Comparison of ENCODE assay signal across 30 cellular contexts in genomic region chr16:67948015-67948414, GRCh38. TPM values are rescaled to one million over a fixed set of nuclear protein-coding genes. Genes with fewer than 3 reads are reported as not detected.
A peak's percentile ranks its signal among the peaks of the same experiment; 100 is the strongest.
DNase-seq lines count a peak whose midpoint lies in the region; ATAC-seq lines count a peak whose summit lies in the region.
"Had no signal": no experiment of that assay in that cellular context is flagged by ENCODE, and none has a peak within 500 bp of the region (broad histone marks: within the 10 kb centered on the region; RNA-seq: fewer than 3 reads in every experiment).

No MANE protein-coding gene starts in this region.

- no peaks in the 10 kb centered on the region for H3K4me1 Mint-ChIP-seq in T-helper 1 cell treated with Interleukin-12 subunit alpha and Interleukin-12 subunit beta and Interleukin-4 antibody, amounts not matched to agents 30 μg/mL and 1 μg/mL, for 36 hours (ENCODE audit: low read depth)
- H3K4me1 Mint-ChIP-seq: nephron had no signal

- peak overlapping the region; percentile 8 for H3K27ac Mint-ChIP-seq in T-helper 1 cell treated with Interleukin-12 subunit alpha and Interleukin-12 subunit beta and Interleukin-4 antibody, amounts not matched to agents 30 μg/mL and 1 μg/mL, for 36 hours
- H3K27ac Mint-ChIP-seq: HFFc6, nephron had no signal

- H3K27me3 Mint-ChIP-seq in T-helper 1 cell treated with Interleukin-12 subunit alpha and Interleukin-12 subunit beta and Interleukin-4 antibody, amounts not matched to agents 30 μg/mL and 1 μg/mL, for 36 hours (ENCODE audit: low read depth), result no peaks in the 10 kb centered on the region

- H3K9me3 ChIP-seq in right cardiac atrium (ENCODE audit: control insufficient read depth, low read length), result no peaks in the 10 kb centered on the region
- H3K9me3 ChIP-seq in stomach smooth muscle (ENCODE audit: control insufficient read depth in 2 of 2, low read length in 2 of 2), result no peaks in the 10 kb centered on the region
- H3K9me3 ChIP-seq: adrenal gland, body of pancreas, gastroesophageal sphincter, thoracic aorta had no signal

- H3K4me3 ChIP-seq in right cardiac atrium (ENCODE audit: low read length), result no peak overlapping the region
- no peak overlapping the region for H3K4me3 ChIP-seq in stomach smooth muscle (ENCODE audit: low read length in 2 of 2)
- H3K4me3 ChIP-seq: adrenal gland, body of pancreas, dorsolateral prefrontal cortex, gastroesophageal sphincter, smooth muscle cell, thoracic aorta had no signal

- no peak overlapping the region for H3K27ac ChIP-seq in right cardiac atrium (ENCODE audit: low read length)
- H3K27ac ChIP-seq in stomach smooth muscle (ENCODE audit: low read length), result peak overlapping the region; percentile 18
- H3K27ac ChIP-seq: body of pancreas, thoracic aorta had no signal

- no peaks in the 10 kb centered on the region for H3K9me3 Mint-ChIP-seq in T-helper 1 cell treated with Interleukin-12 subunit alpha and Interleukin-12 subunit beta and Interleukin-4 antibody, amounts not matched to agents 30 μg/mL and 1 μg/mL, for 36 hours
- H3K9me3 Mint-ChIP-seq: HFFc6, nephron had no signal

- no peak overlapping the region for H3K9ac ChIP-seq in stomach smooth muscle (ENCODE audit: low read length in 2 of 2)

- DNase-seq in T-helper 1 cell, result no peak
- DNase-seq in right cardiac atrium, result peak in 2 of 3 donors; percentile 37 to 40
- no peak for DNase-seq in cardiac septum (ENCODE audit: low spot score)
- no peak for DNase-seq in HT-29 (ENCODE audit: low spot score)
- DNase-seq: activated CD4-positive, alpha-beta T cell treated with anti-CD3 and anti-CD28 coated beads for 1 hour; activated effector memory CD4-positive, alpha-beta T cell treated with anti-CD3 and anti-CD28 coated beads, Interleukin-2, amount 50 U/mL, for 16 hours; adrenal gland; cerebellar nuclear complex; dorsolateral prefrontal cortex; HFFc6; NCI-H1092 treated with DMSO at 0.1 percent for 48 hours; NCI-H1694 treated with DMSO at 0.1 percent for 48 hours; NCI-H446 treated with DMSO at 0.1 percent for 48 hours; NCI-H82; stimulated activated naive CD8-positive, alpha-beta T cell treated with anti-CD3 and anti-CD28 coated beads, Interleukin-15, Interleukin-2, amounts not matched to agents 100 U/mL and 50 U/mL, for 24 hours had no signal

- no peak overlapping the region for H3K4me3 Mint-ChIP-seq in T-helper 1 cell treated with Interleukin-12 subunit alpha and Interleukin-12 subunit beta and Interleukin-4 antibody, amounts not matched to agents 30 μg/mL and 1 μg/mL, for 36 hours
- H3K4me3 Mint-ChIP-seq: HFFc6, nephron had no signal

- H3K4me1 ChIP-seq in right cardiac atrium (ENCODE audit: control insufficient read depth, insufficient read depth, low read length) (peaks cover 4% of the 10 kb centered on the region), stomach smooth muscle (ENCODE audit: control insufficient read depth, insufficient read depth, low read length) (peaks cover 44% of the 10 kb centered on the region)
- H3K4me1 ChIP-seq: body of pancreas had no signal

- WGBS in right cardiac atrium, result 96% methylated on average over 15 of the region's 15 CpGs

- intact Hi-C loops in right cardiac atrium (cut with DNase I) (no loop called here), cardiac septum (cut with DNase I) (no loop called here)

- H3K27me3 ChIP-seq in right cardiac atrium (ENCODE audit: control insufficient read depth, insufficient read depth) (no peaks in the 10 kb centered on the region), stomach smooth muscle (ENCODE audit: control insufficient read depth in 1 of 2, insufficient read depth in 2 of 2, low read length in 2 of 2) (no peaks in the 10 kb centered on the region)
- H3K27me3 ChIP-seq: adrenal gland, body of pancreas, dorsolateral prefrontal cortex, gastroesophageal sphincter had no signal

- H3K36me3 Mint-ChIP-seq in T-helper 1 cell treated with Interleukin-12 subunit alpha and Interleukin-12 subunit beta and Interleukin-4 antibody, amounts not matched to agents 30 μg/mL and 1 μg/mL, for 36 hours (ENCODE audit: low read depth), result peaks cover 4% of the 10 kb centered on the region

- H3K36me3 ChIP-seq in stomach smooth muscle (ENCODE audit: control insufficient read depth in 2 of 2, insufficient read depth in 2 of 2, low read length in 2 of 2), result peaks cover 68 to 69% of the 10 kb centered on the region in 2 donors

- no peak for ATAC-seq in right cardiac atrium
- ATAC-seq in esophagus mucosa, result peak; percentile 76
- no peak for ATAC-seq in HG02884 (IDR thresholded peaks at IDR 0.05; ENCODE audit: unreplicated experiment)
- ATAC-seq: body of pancreas; gastroesophageal sphincter; stimulated activated naive CD8-positive, alpha-beta T cell treated with anti-CD3 and anti-CD28 coated beads, Interleukin-15, Interleukin-2, amounts not matched to agents 100 U/mL and 50 U/mL, for 24 hours had no signal

RNA-seq across cellular contexts. Expression of gene LCAT, which starts 4.1 kb away (rescaled TPM):
- total RNA-seq in right cardiac atrium (10 to 100 TPM; 15.0 to 27.0 (median 16.1) TPM), cardiac septum (29.8 TPM), esophagus mucosa (4.1 TPM)
- polyA plus RNA-seq in right cardiac atrium, result 17.4 TPM
- total RNA-seq in HT-29 (2014; rRNA removed; shearing (Covaris generic)), result 1.4 and 3.3 TPM in 2 replicates

RNA-seq across cellular contexts. Expression of gene PSMB10, which starts 11.4 kb away (rescaled TPM):
- total RNA-seq in right cardiac atrium, result 10 to 100 TPM; 49.1 to 64.0 (median 58.5) TPM
- polyA plus RNA-seq in right cardiac atrium, result 92.8 TPM
- total RNA-seq in cardiac septum, result 66.1 TPM
- 25.9 TPM for total RNA-seq in esophagus mucosa
- 173 and 191 TPM in 2 replicates for total RNA-seq in HT-29 (2014; rRNA removed; shearing (Covaris generic))

RNA-seq across cellular contexts. Expression of gene CTRL, which starts 16.4 kb away (rescaled TPM):
- total RNA-seq in right cardiac atrium (under 1 TPM in 3 of 4 donors, not detected in 1; 0.37 to 0.94 (median 0.42) TPM), cardiac septum (not detected), esophagus mucosa (0.64 TPM)
- polyA plus RNA-seq in right cardiac atrium, result 0.66 TPM
- total RNA-seq in HT-29 (2014; rRNA removed; shearing (Covaris generic)), result 2.2 and 3.5 TPM in 2 replicates
- total RNA-seq: urinary bladder had no signal

RNA-seq across cellular contexts. Expression of gene SLC12A4, which starts 20.4 kb away (rescaled TPM):
- total RNA-seq in right cardiac atrium (100 to 1,000 TPM in 1 of 4 donors, 10 to 100 TPM in 3; 64.6 to 114 (median 66.8) TPM), cardiac septum (121 TPM), esophagus mucosa (17.5 TPM)
- 49.3 TPM for polyA plus RNA-seq in right cardiac atrium
- 10.0 and 14.1 TPM in 2 replicates for total RNA-seq in HT-29 (2014; rRNA removed; shearing (Covaris generic))

RNA-seq across cellular contexts. Expression of gene DPEP3, which starts 32.3 kb away (rescaled TPM):
- not detected for total RNA-seq in right cardiac atrium
- not detected for polyA plus RNA-seq in right cardiac atrium
- total RNA-seq in cardiac septum, result not detected
- 0.08 TPM for total RNA-seq in esophagus mucosa
- total RNA-seq in HT-29 (2014; rRNA removed; shearing (Covaris generic)), result not detected in 2 replicates
- total RNA-seq: A172, body of pancreas, Daoy, fibroblast of lung, HFFc6, osteocyte, renal cortical epithelial cell, smooth muscle cell, thoracic aorta, urinary bladder had no signal
- polyA plus RNA-seq: fibroblast of lung, smooth muscle cell had no signal

Comparison
In these comparisons a context has a peak if more than half of its experiments do, and no peak if none do; other contexts are left out.
1. DNase-seq: peak in right cardiac atrium (2 of 3); none in T-helper 1 cell (0 of 5), cardiac septum (single experiment) and HT-29 (single experiment).